21 cellular contexts compared by ENCODE assay signal in the genomic region with DNA sequence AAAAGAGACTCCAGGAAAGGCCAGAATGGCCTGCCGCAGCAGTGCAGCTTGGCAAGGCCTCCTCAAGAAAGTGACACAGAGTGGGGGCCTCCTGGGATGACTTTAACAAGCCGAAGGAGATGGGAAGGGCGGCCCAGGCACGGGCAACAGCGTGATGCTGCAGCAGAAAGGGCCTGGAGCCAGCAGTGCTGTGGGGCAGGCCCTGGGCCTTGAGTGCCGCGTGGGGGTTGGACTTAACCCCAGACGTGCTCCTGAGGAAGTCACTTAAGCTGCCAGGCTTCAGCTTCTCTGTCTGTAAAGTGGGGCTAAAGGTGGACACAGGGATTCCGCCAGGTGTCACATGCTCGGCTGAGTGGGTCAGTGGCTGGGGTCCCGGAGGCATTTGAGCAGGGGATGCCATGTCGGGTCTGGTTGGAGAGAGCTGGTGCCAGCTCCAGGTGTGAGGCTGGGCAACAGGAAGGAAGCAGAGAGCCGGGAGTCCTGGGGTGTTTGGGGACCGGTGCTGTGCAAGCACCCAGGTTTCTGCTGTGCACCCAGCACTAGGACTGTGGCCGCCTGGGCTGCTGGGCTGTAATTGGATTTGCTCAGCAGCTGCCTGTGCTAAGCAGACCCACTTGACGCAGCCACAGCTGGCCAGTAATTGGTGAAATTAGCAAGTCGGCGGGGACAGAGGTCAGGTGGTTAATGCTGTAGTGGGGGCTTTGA. TPM values are rescaled to one million over a fixed set of nuclear protein-coding genes. Genes with fewer than 3 reads are reported as not detected.
DNase-seq lines count a peak whose midpoint lies in the region; ATAC-seq and TF ChIP-seq lines count a peak whose summit lies in the region.
"Had no signal": no experiment of that assay in that cellular context is flagged by ENCODE, and none has a peak within 500 bp of the region (broad histone marks: within the 10 kb centered on the region; RNA-seq: fewer than 3 reads in every experiment).

No MANE protein-coding gene starts in this region.

- H3K27me3 Mint-ChIP-seq in nephron progenitor cell (ENCODE audit: low read depth, poor library complexity): peaks cover 52% of the 10 kb centered on the region

- H3K9me3 ChIP-seq in SK-N-SH: no peaks in the 10 kb centered on the region
- H3K9me3 ChIP-seq: HAP-1 had no signal

- no peaks in the 10 kb centered on the region for H3K9me2 ChIP-seq in SK-N-SH

- no peak overlapping the region for H2AFZ ChIP-seq in SK-N-SH (ENCODE audit: low read depth)
- H2AFZ ChIP-seq: PC-9 had no signal

- no peaks in the 10 kb centered on the region for H3K36me3 Mint-ChIP-seq in nephron progenitor cell (ENCODE audit: low read depth)
- H3K36me3 Mint-ChIP-seq: CD14-positive monocyte had no signal

- peak overlapping the region in 1 of 2 experiments; percentile 99; a peak in 2 of 4 replicates for H3K27ac ChIP-seq in SK-N-SH (ENCODE audit: low read depth in 2 of 2, low read length in 1 of 2)
- H3K27ac ChIP-seq: 22Rv1, PC-9, RWPE1 had no signal

- no peaks in the 10 kb centered on the region for H3F3A ChIP-seq in SK-N-SH (replicated peaks; ENCODE audit: insufficient read depth)

- WGBS in SK-N-SH (ENCODE audit: low lambda C conversion rate): 76% methylated on average over 12 of the region's 18 CpGs

- TF ChIP-seq EP300 in SK-N-SH (IDR thresholded peaks at IDR 0.05; ENCODE audit: borderline replicate concordance in 1 of 2, low read depth in 1 of 2, low read length in 1 of 2): peak in 1 of 2 experiments; percentile 95; a peak in 2 of 4 replicates

- no peaks in the 10 kb centered on the region for H3K36me3 ChIP-seq in SK-N-SH (replicated peaks in 1 of 2; ENCODE audit: control insufficient read depth in 1 of 2, insufficient read depth in 2 of 2, low read length in 1 of 2)
- H3K36me3 ChIP-seq: HAP-1 had no signal

- H3K79me2 ChIP-seq in SK-N-SH (ENCODE audit: insufficient read depth): no peaks in the 10 kb centered on the region

- H3K27me3 ChIP-seq in SK-N-SH (ENCODE audit: insufficient read depth): peaks cover 5% of the 10 kb centered on the region; the same call in 1 of the 2 replicates

- no peaks in the 10 kb centered on the region for H4K20me1 ChIP-seq in SK-N-SH (ENCODE audit: insufficient read depth)

- H3K9me3 Mint-ChIP-seq in nephron progenitor cell: no peaks in the 10 kb centered on the region

- H3K27ac Mint-ChIP-seq in nephron progenitor cell: peak overlapping the region; percentile 42

- TF ChIP-seq RAD21 in SK-N-SH (IDR thresholded peaks at IDR 0.05; ENCODE audit: low read length): peak; percentile 20; the same call in 1 of the 2 replicates

- peak; percentile 57 for DNase-seq in DMS 273 (lab: John Stamatoyannopoulos, UW; ENCODE audit: unreplicated experiment)
- no peak for DNase-seq in DMS 273 treated with DMSO at 0.1 percent for 48 hours (lab: John Stamatoyannopoulos, UW)
- DNase-seq in NCI-H524 (lab: John Stamatoyannopoulos, UW): peak; percentile 91 to 95
- peak; percentile 79 for DNase-seq in SK-N-SH
- no peak for DNase-seq in nephron progenitor cell
- DNase-seq in SIG-M5 treated with dmso at 0.1 percent for 504 hours (lab: John Stamatoyannopoulos, UW; ENCODE audit: unreplicated experiment): no peak
- DNase-seq in dermis blood vessel endothelial cell: no peak
- DNase-seq: AML-193, DND-41, KBM-7, NCI-H1105 treated with DMSO at 0.1 percent for 48 hours, NCI-H2029, NCI-H446, PC-9, SIG-M5 had no signal

- POLR2A ChIA-PET in SK-N-SH (lab: Yijun Ruan, JAX): interaction anchor here (0.7 to 5.6 kb wide), 18 partner anchors 10 to 180 kb away, joined by 3 to 51 read pairs (median 8); no protein-coding TSS in a partner anchor

- H3K4me1 Mint-ChIP-seq in nephron progenitor cell: peaks cover 15% of the 10 kb centered on the region
- H3K4me1 Mint-ChIP-seq: CD14-positive monocyte had no signal

- H3K4me2 ChIP-seq in SK-N-SH: no peak overlapping the region
- H3K4me2 ChIP-seq: PC-9 had no signal

- peaks cover 0 to 68% of the 10 kb centered on the region in 2 experiments; a peak in 1 of 4 replicates for H3K4me1 ChIP-seq in SK-N-SH (ENCODE audit: control insufficient read depth in 1 of 2, insufficient read depth in 2 of 2, low read depth in 1 of 2, low read length in 1 of 2)
- H3K4me1 ChIP-seq: HAP-1 had no signal

- H3K9ac ChIP-seq in SK-N-SH: no peak overlapping the region

- H3K4me3 Mint-ChIP-seq in nephron progenitor cell: no peak overlapping the region
- H3K4me3 Mint-ChIP-seq: CD14-positive monocyte had no signal

- ATAC-seq in GM18498 (IDR thresholded peaks at IDR 0.05; ENCODE audit: unreplicated experiment): no peak

- H3K4me3 ChIP-seq in SK-N-SH (ENCODE audit: low read depth in 2 of 2, low read length in 1 of 2): no peak overlapping the region
- H3K4me3 ChIP-seq: HAP-1, PC-9 had no signal

- CTCF ChIA-PET in SK-N-SH (lab: Yijun Ruan, JAX): interaction anchor here (0.8 to 2.8 kb wide), 11 partner anchors 9 to 287 kb away, joined by 3 to 28 read pairs (median 6); no protein-coding TSS in a partner anchor

- no peak for TF ChIP-seq CTCF in SK-N-SH (IDR thresholded peaks at IDR 0.05)
- no peak for TF ChIP-seq CTCF in nephron progenitor cell (IDR thresholded peaks at IDR 0.05)

TF ChIP-seq in SK-N-SH, 30 proteins besides CTCF, POLR2A, EP300 and RAD21:
- TF ChIP-seq TCF12 (IDR thresholded peaks at IDR 0.05): peak; percentile 17; the same call in 1 of the 2 replicates
- TF ChIP-seq NFIC (IDR thresholded peaks at IDR 0.05; ENCODE audit: borderline replicate concordance): no peak
- peak; percentile 75 for TF ChIP-seq CHD2 (IDR thresholded peaks at IDR 0.05; ENCODE audit: low read length, partially characterized antibody)
- no peak for TF ChIP-seq MEF2A (IDR thresholded peaks at IDR 0.05; ENCODE audit: borderline replicate concordance, low read depth)
- TF ChIP-seq RCOR1 (IDR thresholded peaks at IDR 0.05; ENCODE audit: low read length): peak; percentile 92
- TF ChIP-seq FOSL2 (IDR thresholded peaks at IDR 0.05; ENCODE audit: borderline replicate concordance, low read depth): no peak
- TF ChIP-seq FOXJ3 (CRISPR knock-in tag; IDR thresholded peaks at IDR 0.05): peak; percentile 94
- peak; percentile 79 for TF ChIP-seq GATA2 (CRISPR knock-in tag; IDR thresholded peaks at IDR 0.05)
- TF ChIP-seq, protein P1, sequence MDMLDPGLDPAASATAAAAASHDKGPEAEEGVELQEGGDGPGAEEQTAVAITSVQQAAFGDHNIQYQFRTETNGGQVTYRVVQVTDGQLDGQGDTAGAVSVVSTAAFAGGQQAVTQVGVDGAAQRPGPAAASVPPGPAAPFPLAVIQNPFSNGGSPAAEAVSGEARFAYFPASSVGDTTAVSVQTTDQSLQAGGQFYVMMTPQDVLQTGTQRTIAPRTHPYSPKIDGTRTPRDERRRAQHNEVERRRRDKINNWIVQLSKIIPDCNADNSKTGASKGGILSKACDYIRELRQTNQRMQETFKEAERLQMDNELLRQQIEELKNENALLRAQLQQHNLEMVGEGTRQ (IDR thresholded peaks at IDR 0.05; ENCODE audit: borderline replicate concordance, low read depth, low read length): no peak

RNA-seq across cellular contexts. Expression of a gene that starts 7.8 kb away (rescaled TPM):
- polyA plus RNA-seq in SK-N-SH (2012; rRNA removed): not detected in 2 replicates
- not detected in 2 replicates for polyA plus RNA-seq in SK-N-SH (2012; cell fraction: cytosol; rRNA removed)
- not detected in 2 replicates for polyA plus RNA-seq in SK-N-SH (2012; cell fraction: nucleus; rRNA removed)
- not detected in 2 replicates for total RNA-seq in dermis blood vessel endothelial cell
- total RNA-seq: G401, PC-9 had no signal
- polyA plus RNA-seq: CD14-positive monocyte had no signal

RNA-seq across cellular contexts. Expression of a gene that starts 34.1 kb away (rescaled TPM):
- polyA plus RNA-seq in SK-N-SH (2012; rRNA removed): 5.5 and 6.8 TPM in 2 replicates
- polyA plus RNA-seq in SK-N-SH (2012; cell fraction: cytosol; rRNA removed): 7.0 and 13.4 TPM in 2 replicates
- 10.6 and 18.0 TPM in 2 replicates for polyA plus RNA-seq in SK-N-SH (2012; cell fraction: nucleus; rRNA removed)
- total RNA-seq in dermis blood vessel endothelial cell: 12.9 and 25.0 TPM in 2 replicates

Comparison
In these comparisons a context has a peak if more than half of its experiments do, and no peak if none do; other contexts are left out.
1. DNase-seq: peak in DMS 273 (single experiment), NCI-H524 (2 of 2) and SK-N-SH (single experiment); none in DMS 273 treated with DMSO at 0.1 percent for 48 hours (single experiment), nephron progenitor cell (single experiment), SIG-M5 treated with dmso at 0.1 percent for 504 hours (single experiment) and dermis blood vessel endothelial cell (single experiment).